In the genomic region with DNA sequence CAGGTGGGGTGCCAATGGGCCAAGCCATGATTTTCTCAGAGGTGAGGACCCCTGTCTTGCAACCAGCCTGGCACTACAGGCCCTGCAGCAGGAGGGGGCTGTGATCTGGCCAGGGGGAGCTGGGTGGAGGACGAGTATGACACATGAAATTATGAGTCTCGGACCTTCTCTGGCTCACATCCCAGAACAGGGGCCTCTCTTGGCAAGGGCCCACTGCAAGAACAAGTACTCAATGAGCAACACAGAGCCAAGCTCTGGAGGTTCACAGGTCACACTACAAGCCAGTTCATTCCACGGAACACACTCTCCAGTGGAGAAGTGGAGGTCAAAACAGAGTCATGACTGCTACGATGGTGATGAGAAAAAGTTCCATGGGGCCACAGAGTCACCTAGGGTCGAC, we compare ENCODE assay signal across 19 cellular contexts. TPM values are rescaled to one million over a fixed set of nuclear protein-coding genes. Genes with fewer than 3 reads are reported as not detected.
A peak's percentile ranks its signal among the peaks of the same experiment; 100 is the strongest.
DNase-seq lines count a peak whose midpoint lies in the region; ATAC-seq and TF ChIP-seq lines count a peak whose summit lies in the region.
"Had no signal": no experiment of that assay in that cellular context is flagged by ENCODE, and none has a peak within 500 bp of the region (broad histone marks: within the 10 kb centered on the region; RNA-seq: fewer than 3 reads in every experiment).

No MANE protein-coding gene starts in this region.

- no peaks in the 10 kb centered on the region for H3K4me1 ChIP-seq in right cardiac atrium (ENCODE audit: control insufficient read depth, insufficient read depth, low read length)
- H3K4me1 ChIP-seq: ascending aorta had no signal

- H3K27me3 ChIP-seq in MG63 (no peaks in the 10 kb centered on the region), right cardiac atrium (ENCODE audit: control insufficient read depth, insufficient read depth) (no peaks in the 10 kb centered on the region)
- H3K27me3 ChIP-seq: ascending aorta had no signal

- H3K4me3 ChIP-seq in MG63 (no peak overlapping the region), astrocyte of the spinal cord (ENCODE audit: low read depth, low read length) (no peak overlapping the region), right cardiac atrium (ENCODE audit: low read length) (no peak overlapping the region)
- H3K4me3 ChIP-seq: ascending aorta had no signal

- no peak for TF ChIP-seq CTCF in astrocyte of the spinal cord (IDR thresholded peaks at IDR 0.05; ENCODE audit: low read depth, low read length)
- TF ChIP-seq CTCF in omental fat pad (IDR thresholded peaks at IDR 0.05) = no peak

- H3K9me3 ChIP-seq in MG63 = no peaks in the 10 kb centered on the region
- H3K9me3 ChIP-seq in right cardiac atrium (ENCODE audit: control insufficient read depth, low read length) = no peaks in the 10 kb centered on the region
- H3K9me3 ChIP-seq: ascending aorta had no signal

- H3K27ac ChIP-seq in right cardiac atrium (ENCODE audit: low read length) = no peak overlapping the region
- H3K27ac ChIP-seq: ascending aorta, HL-60 had no signal

- in situ Hi-C loops in astrocyte of the spinal cord (cut with HindIII; ENCODE audit: low sequenced_read_pairs) = no loop called here

- ATAC-seq in right cardiac atrium (peak; percentile 34 to 40), omental fat pad (ENCODE audit: low FRiP score) (no peak)
- ATAC-seq: sciatic nerve; stimulated activated naive B cell treated with anti-CD40 and anti-IgM and Interleukin-4, amounts not matched to agents 10 μg/mL and 1 μg/mL and 100 μg/mL, for 72 hours; T-cell had no signal

- intact Hi-C loops in right cardiac atrium (cut with DNase I) = no loop called here

- no peaks in the 10 kb centered on the region for H3K36me3 ChIP-seq in MG63

- 39% methylated on average over 5 of the region's 5 CpGs for WGBS in right cardiac atrium

- DNase-seq in EH (ENCODE audit: low read depth) (peak; percentile 18), MG63 (peak; percentile 55), astrocyte of the spinal cord (ENCODE audit: low read depth, low spot score) (peak; percentile 62), right cardiac atrium (peak in 1 of 3 donors; percentile 53), SKM-1 treated with dmso at 0.1 percent for 144 hours (lab: John Stamatoyannopoulos, UW; ENCODE audit: unreplicated experiment) (no peak), omental fat pad (ENCODE audit: low spot score) (no peak), NCI-H1105 (lab: John Stamatoyannopoulos, UW) (no peak)
- DNase-seq in stimulated activated CD4-positive, alpha-beta T cell treated with anti-CD3 and anti-CD28 coated beads, Interleukin-15, amount 100 ng/mL, for 24 hours = no peak
- DNase-seq: activated naive CD4-positive, alpha-beta T cell treated with anti-CD3 and anti-CD28 coated beads for 36 hours; activated T-cell treated with anti-CD3 and anti-CD28 coated beads for 4 hours; CD4-positive, CD25-positive, alpha-beta regulatory T cell; cortex of kidney; NCI-H1694 treated with DMSO at 0.1 percent for 48 hours; nucleus accumbens; stimulated activated naive B cell treated with anti-CD40 and anti-IgM and Interleukin-4, amounts not matched to agents 10 μg/mL and 1 μg/mL and 100 μg/mL, for 72 hours; T-cell had no signal

RNA-seq across cellular contexts. Expression of a gene that starts 28.3 kb away (rescaled TPM):
- 9.3 and 59.4 TPM in 2 replicates for total RNA-seq in MG63 (2014; rRNA removed; shearing (Covaris generic); ENCODE audit: low replicate concordance)
- total RNA-seq in right cardiac atrium (10 to 100 TPM; 23.1 to 27.8 (median 24.7) TPM), omental fat pad (10 to 100 TPM; 26.0 to 37.2 (median 33.4) TPM)
- 33.7 TPM for polyA plus RNA-seq in right cardiac atrium

RNA-seq across cellular contexts. Expression of a gene that starts 32.6 kb away (rescaled TPM):
- 11.9 and 12.6 TPM in 2 replicates for total RNA-seq in MG63 (2014; rRNA removed; shearing (Covaris generic); ENCODE audit: low replicate concordance)
- total RNA-seq in right cardiac atrium (1 to 10 TPM; 8.0 to 9.7 (median 9.0) TPM), omental fat pad (1 to 10 TPM; 2.3 to 7.8 (median 4.5) TPM)
- 7.6 TPM for polyA plus RNA-seq in right cardiac atrium

RNA-seq across cellular contexts. Expression of a gene that starts 57.5 kb away (rescaled TPM):
- total RNA-seq in MG63 (2014; rRNA removed; shearing (Covaris generic); ENCODE audit: low replicate concordance) = 16.1 and 1,870 TPM in 2 replicates
- 1 to 10 TPM in 1 of 4 donors, under 1 TPM in 3; 0.39 to 1.6 (median 0.50) TPM for total RNA-seq in right cardiac atrium
- 0.14 TPM for polyA plus RNA-seq in right cardiac atrium
- total RNA-seq in omental fat pad = 1 to 10 TPM in 2 of 4 donors, under 1 TPM in 2; 0.19 to 3.5 (median 1.1) TPM
- total RNA-seq: ascending aorta had no signal

Comparison
In these comparisons a context has a peak if more than half of its experiments do, and no peak if none do; other contexts are left out.
1. DNase-seq: peak in EH (single experiment), MG63 (single experiment) and astrocyte of the spinal cord (single experiment); none in SKM-1 treated with dmso at 0.1 percent for 144 hours (single experiment), omental fat pad (single experiment), stimulated activated CD4-positive, alpha-beta T cell treated with anti-CD3 and anti-CD28 coated beads, Interleukin-15, amount 100 ng/mL, for 24 hours (single experiment) and NCI-H1105 (single experiment).